8 cellular contexts compared by ENCODE assay signal in genomic region chr16:1351582-1352362, GRCh38. TPM values are rescaled to one million over a fixed set of nuclear protein-coding genes. Genes with fewer than 3 reads are reported as not detected.
DNase-seq lines count a peak whose midpoint lies in the region; ATAC-seq and TF ChIP-seq lines count a peak whose summit lies in the region.

GNPTG (plus strand) TSS chr16:1351931; CDS start chr16:1351966, 35 bp downstream.
TSR3 (minus strand) TSS chr16:1351878; CDS start chr16:1351804, 74 bp downstream.

- intact Hi-C loops in aorta (cut with DNase I) = loop anchor here in 1 of 2 donors (5.0 kb wide), 1 partner anchor 71 kb away; the partner anchor contains the start of gene UQCC4

- CTCF ChIA-PET in HEK293T (lab: Yijun Ruan, JAX) = no interaction called here

- peak within 1 kb of the TSS; percentile 97 for H3K4me2 ChIP-seq in hepatocyte

- 1% methylated on average over 73 of the region's 98 CpGs for WGBS in hepatocyte (ENCODE audit: low lambda C conversion rate, missing lambda C conversion rate)
- 0% methylated on average over 72 to 98 of the region's 98 CpGs for WGBS in aorta, 2 donors

- TF ChIP-seq CTCF in NB4 (IDR thresholded peaks at IDR 0.05; ENCODE audit: low read depth, low read length) = no peak
- no peak for TF ChIP-seq CTCF in astrocyte of the cerebellum (IDR thresholded peaks at IDR 0.05; ENCODE audit: low read depth, low read length, missing control alignments)
- TF ChIP-seq CTCF in hepatocyte (IDR thresholded peaks at IDR 0.05; ENCODE audit: poor library complexity) = no peak

- peak within 1 kb of the TSS; percentile 89 for H2AFZ ChIP-seq in hepatocyte

- H3K27ac ChIP-seq in hepatocyte (no peak within 1 kb of the TSS), aorta (ENCODE audit: low read depth in 1 of 2, low read length in 2 of 2) (no peak within 1 kb of the TSS)

- no peaks in the 10 kb centered on the region for H3K27me3 ChIP-seq in hepatocyte
- no peaks in the 10 kb centered on the region for H3K27me3 ChIP-seq in aorta (ENCODE audit: control insufficient read depth in 1 of 2, insufficient read depth in 2 of 2, low read length in 1 of 2)

- H3K4me1 ChIP-seq in hepatocyte (ENCODE audit: insufficient read depth) = peaks cover 3% of the 10 kb centered on the region
- no peaks in the 10 kb centered on the region for H3K4me1 ChIP-seq in aorta (ENCODE audit: control insufficient read depth in 1 of 2, insufficient read depth in 2 of 2, low read length in 2 of 2)

- POLR2A ChIA-PET in HEK293T (lab: Yijun Ruan, JAX) = no interaction called here

- no peaks in the 10 kb centered on the region for H3K9me3 ChIP-seq in hepatocyte (ENCODE audit: low read depth)
- H3K9me3 ChIP-seq in aorta (ENCODE audit: control insufficient read depth, low read length) = no peaks in the 10 kb centered on the region

- ATAC-seq in aorta (ENCODE audit: low FRiP score) = peak; percentile 85

- in situ Hi-C loops in astrocyte of the cerebellum (cut with HindIII; ENCODE audit: low sequenced_read_pairs) = no loop called here

- DNase-seq in HEK293T (ENCODE audit: extremely low spot score) (peak; percentile 89), NB4 (ENCODE audit: low read depth) (peak; percentile 85), T1000 (lab: John Stamatoyannopoulos, UW) (peak; percentile 86), astrocyte of the cerebellum (ENCODE audit: low read depth) (peak; percentile 54), hepatocyte (ENCODE audit: low spot score) (peak; percentile 95), retina (peak; percentile 87), aorta (peak; percentile 90 to 94)

- peaks cover 59% of the 10 kb centered on the region for H3K79me2 ChIP-seq in hepatocyte

- peaks cover 15% of the 10 kb centered on the region for H4K20me1 ChIP-seq in hepatocyte (ENCODE audit: insufficient read depth, poor library complexity, severe bottlenecking)

- no peaks in the 10 kb centered on the region for H3K36me3 ChIP-seq in hepatocyte (replicated peaks; ENCODE audit: insufficient read depth, low read depth)
- no peaks in the 10 kb centered on the region for H3K36me3 ChIP-seq in aorta (ENCODE audit: control insufficient read depth in 1 of 2, insufficient read depth in 2 of 2, low read length in 1 of 2)

- H3K4me3 ChIP-seq in NB4 (ENCODE audit: low read depth, low read length) (peak within 1 kb of the TSS; percentile 90), astrocyte of the cerebellum (ENCODE audit: low read depth, low read length) (peak within 1 kb of the TSS; percentile 94), hepatocyte (peak within 1 kb of the TSS; percentile 93), aorta (ENCODE audit: low read length in 2 of 2) (peak within 1 kb of the TSS; percentile 67 to 70)

- H3K9me2 ChIP-seq in hepatocyte (replicated peaks; ENCODE audit: insufficient read depth) = no peaks in the 10 kb centered on the region

- TF ChIP-seq POLR2A in GM10847 (IDR thresholded peaks at IDR 0.05; ENCODE audit: extremely low read depth, insufficient read length) (peak; percentile 89), NB4 (IDR thresholded peaks at IDR 0.05; ENCODE audit: extremely low read depth, insufficient read length) (no peak)

TF ChIP-seq in HEK293T, 16 proteins besides CTCF, POLR2A, EP300 and RAD21:
- TF ChIP-seq SP1 (IDR thresholded peaks at IDR 0.05) = no peak
- TF ChIP-seq ARNT (IDR thresholded peaks at IDR 0.05) = peak; percentile 73; the same call in 1 of the 2 replicates
- peak; percentile 4; the same call in 1 of the 2 replicates for TF ChIP-seq FOXM1 (IDR thresholded peaks at IDR 0.05; ENCODE audit: borderline replicate concordance)
- no peak for TF ChIP-seq HDGF (IDR thresholded peaks at IDR 0.05; ENCODE audit: borderline replicate concordance)
- no peak for TF ChIP-seq NFRKB (IDR thresholded peaks at IDR 0.05)
- TF ChIP-seq LEF1 (IDR thresholded peaks at IDR 0.05; ENCODE audit: borderline replicate concordance) = peak; percentile 78; the same call in 1 of the 2 replicates
- no peak for TF ChIP-seq L3MBTL2 (conservative IDR thresholded peaks at IDR 0.05)
- TF ChIP-seq FOXK2 (IDR thresholded peaks at IDR 0.05) = no peak
- TF ChIP-seq, protein P1, sequence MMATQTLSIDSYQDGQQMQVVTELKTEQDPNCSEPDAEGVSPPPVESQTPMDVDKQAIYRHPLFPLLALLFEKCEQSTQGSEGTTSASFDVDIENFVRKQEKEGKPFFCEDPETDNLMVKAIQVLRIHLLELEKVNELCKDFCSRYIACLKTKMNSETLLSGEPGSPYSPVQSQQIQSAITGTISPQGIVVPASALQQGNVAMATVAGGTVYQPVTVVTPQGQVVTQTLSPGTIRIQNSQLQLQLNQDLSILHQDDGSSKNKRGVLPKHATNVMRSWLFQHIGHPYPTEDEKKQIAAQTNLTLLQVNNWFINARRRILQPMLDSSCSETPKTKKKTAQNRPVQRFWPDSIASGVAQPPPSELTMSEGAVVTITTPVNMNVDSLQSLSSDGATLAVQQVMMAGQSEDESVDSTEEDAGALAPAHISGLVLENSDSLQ (IDR thresholded peaks at IDR 0.05) = no peak

RNA-seq across cellular contexts. Expression of gene GNPTG, which starts in this region (rescaled TPM):
- total RNA-seq in hepatocyte (70.1 and 76.6 TPM in 2 replicates), aorta (10 to 100 TPM; 45.3 to 55.1 TPM)
- polyA plus RNA-seq in hepatocyte (133 and 161 TPM in 2 replicates), aorta (10 to 100 TPM; 33.7 to 74.1 TPM)

RNA-seq across cellular contexts. Expression of gene TSR3, which starts in this region (rescaled TPM):
- total RNA-seq in hepatocyte = 65.5 and 73.0 TPM in 2 replicates
- polyA plus RNA-seq in hepatocyte = 137 and 138 TPM in 2 replicates
- total RNA-seq in aorta = 10 to 100 TPM; 32.1 to 37.5 TPM
- 10 to 100 TPM; 68.4 to 88.0 TPM for polyA plus RNA-seq in aorta
